In the genomic region with DNA sequence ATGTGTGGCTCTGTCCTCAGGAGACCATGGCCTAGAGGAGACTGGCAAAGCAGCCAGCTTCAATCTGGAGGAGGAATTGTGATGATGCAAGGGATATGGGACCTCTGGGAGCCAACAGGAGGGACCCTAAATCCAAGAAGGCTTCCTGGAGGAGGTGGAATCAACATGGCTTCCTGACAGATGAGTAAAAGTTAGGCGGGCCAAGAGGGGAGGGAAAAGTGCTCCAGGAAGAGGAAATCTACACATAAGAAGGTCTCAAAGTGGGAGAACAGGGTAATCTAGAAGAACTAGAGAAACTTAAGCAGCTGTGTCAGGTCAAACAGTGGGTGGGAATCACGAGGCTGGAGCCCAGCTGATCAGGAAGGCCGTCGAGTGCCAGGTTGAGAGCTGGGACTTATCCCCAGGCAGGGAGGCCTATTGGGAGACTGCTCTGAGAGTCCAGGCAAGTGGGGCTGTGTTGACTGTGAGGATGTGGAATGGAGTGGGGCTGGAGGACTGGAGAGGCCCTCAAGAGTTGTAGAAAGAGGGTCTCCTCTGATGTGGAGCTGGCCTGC, we compare ENCODE assay signal across 1 cellular context.
TF ChIP-seq lines count a peak whose summit lies in the region.

No MANE protein-coding gene starts in this region.

TF ChIP-seq in IMR-90, 13 proteins besides CTCF, POLR2A, EP300 and RAD21:
- TF ChIP-seq, protein P1, sequence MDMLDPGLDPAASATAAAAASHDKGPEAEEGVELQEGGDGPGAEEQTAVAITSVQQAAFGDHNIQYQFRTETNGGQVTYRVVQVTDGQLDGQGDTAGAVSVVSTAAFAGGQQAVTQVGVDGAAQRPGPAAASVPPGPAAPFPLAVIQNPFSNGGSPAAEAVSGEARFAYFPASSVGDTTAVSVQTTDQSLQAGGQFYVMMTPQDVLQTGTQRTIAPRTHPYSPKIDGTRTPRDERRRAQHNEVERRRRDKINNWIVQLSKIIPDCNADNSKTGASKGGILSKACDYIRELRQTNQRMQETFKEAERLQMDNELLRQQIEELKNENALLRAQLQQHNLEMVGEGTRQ (IDR thresholded peaks at IDR 0.05; ENCODE audit: low read depth, low read length), result no peak
- TF ChIP-seq MXI1 (IDR thresholded peaks at IDR 0.05; ENCODE audit: borderline replicate concordance, low read depth, low read length) (no peak), CEBPB (IDR thresholded peaks at IDR 0.05; ENCODE audit: low read depth, low read length) (no peak), RCOR1 (IDR thresholded peaks at IDR 0.05; ENCODE audit: insufficient replicate concordance, low read length) (no peak)
- TF ChIP-seq, protein P2, sequence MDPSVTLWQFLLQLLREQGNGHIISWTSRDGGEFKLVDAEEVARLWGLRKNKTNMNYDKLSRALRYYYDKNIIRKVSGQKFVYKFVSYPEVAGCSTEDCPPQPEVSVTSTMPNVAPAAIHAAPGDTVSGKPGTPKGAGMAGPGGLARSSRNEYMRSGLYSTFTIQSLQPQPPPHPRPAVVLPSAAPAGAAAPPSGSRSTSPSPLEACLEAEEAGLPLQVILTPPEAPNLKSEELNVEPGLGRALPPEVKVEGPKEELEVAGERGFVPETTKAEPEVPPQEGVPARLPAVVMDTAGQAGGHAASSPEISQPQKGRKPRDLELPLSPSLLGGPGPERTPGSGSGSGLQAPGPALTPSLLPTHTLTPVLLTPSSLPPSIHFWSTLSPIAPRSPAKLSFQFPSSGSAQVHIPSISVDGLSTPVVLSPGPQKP (IDR thresholded peaks at IDR 0.05; ENCODE audit: borderline replicate concordance, low read depth, low read length), result no peak
